In the genomic region with DNA sequence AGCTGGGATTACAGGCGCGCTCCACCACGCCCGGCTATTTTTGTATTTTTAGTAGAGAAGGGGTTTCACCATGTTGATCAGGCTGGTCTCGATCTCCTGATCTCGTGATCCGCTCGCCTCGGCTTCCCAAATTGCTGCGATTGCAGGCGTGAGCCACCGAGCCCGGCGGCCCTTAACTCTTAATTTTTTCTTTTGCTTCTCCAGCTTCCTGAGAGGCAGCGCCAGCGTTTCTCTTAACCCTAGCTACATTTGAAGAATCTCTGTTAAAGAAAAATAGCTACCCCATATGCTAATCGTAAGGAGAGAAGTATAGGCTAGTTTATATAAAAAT, we compare ENCODE assay signal across 8 cellular contexts. TPM values are rescaled to one million over a fixed set of nuclear protein-coding genes. Genes with fewer than 3 reads are reported as not detected.
DNase-seq lines count a peak whose midpoint lies in the region; ATAC-seq, FAIRE-seq and TF ChIP-seq lines count a peak whose summit lies in the region.

No MANE protein-coding gene starts in this region.

- H3K9me3 ChIP-seq in Peyer's patch = no peaks in the 10 kb centered on the region
- no peaks in the 10 kb centered on the region for H3K9me3 ChIP-seq in skeletal muscle satellite cell (replicated peaks; ENCODE audit: low read length)

- peak overlapping the region; percentile 94 for H3K4me2 ChIP-seq in skeletal muscle satellite cell (ENCODE audit: low read length)

- no peak for FAIRE-seq in H54 (lab: Jason Lieb, UNC)

- TF ChIP-seq POLR2A in Peyer's patch (IDR thresholded peaks at IDR 0.05) (no peak), H54 (IDR thresholded peaks at IDR 0.05; ENCODE audit: low read depth, low read length) (no peak)

- H3K36me3 ChIP-seq in Peyer's patch (no peaks in the 10 kb centered on the region), skeletal muscle satellite cell (ENCODE audit: insufficient read depth, low read length) (no peaks in the 10 kb centered on the region)

- peak overlapping the region; percentile 97 for H3K9ac ChIP-seq in skeletal muscle satellite cell (ENCODE audit: low read depth, low read length)

- ATAC-seq in GM19023 (IDR thresholded peaks at IDR 0.05; ENCODE audit: unreplicated experiment) (peak; percentile 5), GM18517 (IDR thresholded peaks at IDR 0.05; ENCODE audit: unreplicated experiment) (no peak), GM18873 (IDR thresholded peaks at IDR 0.05; ENCODE audit: low FRiP score, unreplicated experiment) (no peak)

- TF ChIP-seq CTCF in Peyer's patch (IDR thresholded peaks at IDR 0.05) (no peak), fibroblast of the aortic adventitia (IDR thresholded peaks at IDR 0.05; ENCODE audit: insufficient read depth, low read length) (no peak)

- peaks cover 0 to 21% (median 0%) of the 10 kb centered on the region in 4 donors for H3K4me1 ChIP-seq in Peyer's patch
- H3K4me1 ChIP-seq in skeletal muscle satellite cell (ENCODE audit: control insufficient read depth, insufficient read depth, low read length) = peaks cover 28% of the 10 kb centered on the region

- H3K27me3 ChIP-seq in Peyer's patch (no peaks in the 10 kb centered on the region), skeletal muscle satellite cell (ENCODE audit: control insufficient read depth, insufficient read depth, low read length) (no peaks in the 10 kb centered on the region)

- peak overlapping the region; percentile 80 to 96 (median 86) for H3K27ac ChIP-seq in Peyer's patch

- H3K4me3 ChIP-seq in Peyer's patch (peak overlapping the region; percentile 74 to 91 (median 78)), fibroblast of the aortic adventitia (ENCODE audit: low read depth, low read length) (peak overlapping the region; percentile 88), skeletal muscle satellite cell (ENCODE audit: low read length) (peak overlapping the region; percentile 98)

- no peak for DNase-seq in Peyer's patch
- DNase-seq in fibroblast of the aortic adventitia (ENCODE audit: low read depth) = no peak
- no peak for DNase-seq in H54 (ENCODE audit: insufficient read length, low spot score)
- DNase-seq in DMS53 treated with DMSO at 0.1 percent for 48 hours (lab: John Stamatoyannopoulos, UW; ENCODE audit: unreplicated experiment) = no peak

RNA-seq across cellular contexts. Expression of a gene that starts 0.5 kb away (rescaled TPM):
- total RNA-seq in Peyer's patch (10 to 100 TPM; 43.7 to 80.2 (median 69.3) TPM), fibroblast of the aortic adventitia (ENCODE audit: low replicate concordance) (27.3 and 29.2 TPM in 2 replicates)
- 21.4 and 22.3 TPM in 2 replicates for total RNA-seq in skeletal muscle satellite cell (2012; rRNA removed)
